8 cellular contexts compared by ENCODE assay signal in the genomic region with DNA sequence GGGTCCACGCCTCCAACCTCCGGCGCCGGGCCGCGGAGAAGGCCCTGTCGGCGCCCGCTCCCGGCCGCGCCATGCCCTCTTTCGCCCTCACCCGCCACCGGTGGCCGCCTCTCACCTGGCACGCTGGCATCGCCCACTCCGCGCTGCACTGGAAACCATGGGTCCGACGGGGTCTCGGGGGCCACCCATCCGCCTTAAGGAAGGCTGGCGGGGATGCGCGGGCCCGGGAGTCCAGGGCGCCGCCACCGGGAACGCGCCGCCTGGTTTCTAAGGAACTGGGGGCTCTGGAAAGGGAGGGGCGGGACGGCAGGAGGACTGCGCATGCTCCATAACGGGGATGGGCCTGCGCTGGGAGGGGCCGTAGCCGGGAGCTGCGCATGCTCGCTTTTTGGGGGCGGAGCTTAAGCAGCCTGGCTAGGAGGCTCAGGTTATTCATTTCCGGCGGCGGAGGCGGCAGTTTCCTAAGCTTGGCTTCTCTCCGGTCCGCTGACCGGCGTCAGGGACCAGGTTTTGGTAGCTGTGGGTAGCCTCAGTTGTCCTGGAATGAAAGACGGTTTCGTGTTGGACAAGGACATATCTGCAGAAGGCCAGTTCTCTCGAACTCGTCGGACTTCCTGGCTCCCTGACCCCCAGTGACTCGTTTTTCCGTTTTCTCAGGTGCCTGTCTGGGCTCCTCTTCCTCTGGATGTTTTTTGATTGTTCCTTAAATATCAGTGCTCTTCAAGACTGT. TPM values are rescaled to one million over a fixed set of nuclear protein-coding genes. Genes with fewer than 3 reads are reported as not detected.
DNase-seq lines count a peak whose midpoint lies in the region; TF ChIP-seq lines count a peak whose summit lies in the region.

A gene with protein sequence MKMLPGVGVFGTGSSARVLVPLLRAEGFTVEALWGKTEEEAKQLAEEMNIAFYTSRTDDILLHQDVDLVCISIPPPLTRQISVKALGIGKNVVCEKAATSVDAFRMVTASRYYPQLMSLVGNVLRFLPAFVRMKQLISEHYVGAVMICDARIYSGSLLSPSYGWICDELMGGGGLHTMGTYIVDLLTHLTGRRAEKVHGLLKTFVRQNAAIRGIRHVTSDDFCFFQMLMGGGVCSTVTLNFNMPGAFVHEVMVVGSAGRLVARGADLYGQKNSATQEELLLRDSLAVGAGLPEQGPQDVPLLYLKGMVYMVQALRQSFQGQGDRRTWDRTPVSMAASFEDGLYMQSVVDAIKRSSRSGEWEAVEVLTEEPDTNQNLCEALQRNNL (minus strand): TSS at position 269 of the 730 bp plus-strand sequence. CDS start 33,601 bp downstream, outside the sequence.

- H3K27ac ChIP-seq in SK-N-MC, result no peak within 1 kb of the TSS
- H3K27ac ChIP-seq in temporal lobe (ENCODE audit: low read depth, low read length), result peak within 1 kb of the TSS; percentile 91

- peak within 1 kb of the TSS; percentile 81 for H3K9ac ChIP-seq in SK-N-MC (ENCODE audit: insufficient read length)

- TF ChIP-seq POLR2A in NB4 (IDR thresholded peaks at IDR 0.05; ENCODE audit: extremely low read depth, insufficient read length), result peak; percentile 92

- H3K36me3 ChIP-seq in SK-N-MC (ENCODE audit: insufficient read depth, low read length), result no peaks in the 10 kb centered on the region

- H3K4me3 ChIP-seq in HFF-Myc (replicated peaks; ENCODE audit: low read depth, low read length), result peak within 1 kb of the TSS; percentile 96
- H3K4me3 ChIP-seq in NB4 (ENCODE audit: low read depth, low read length), result peak within 1 kb of the TSS; percentile 96
- peak within 1 kb of the TSS; percentile 88 for H3K4me3 ChIP-seq in SK-N-MC

- DNase-seq in GM04503 (ENCODE audit: low read depth) (peak; percentile 53), HFF-Myc (ENCODE audit: extremely low read depth, low read depth) (peak; percentile 77), NB4 (ENCODE audit: low read depth) (peak; percentile 95), SK-N-MC (ENCODE audit: low read depth, low spot score) (peak; percentile 34), globus pallidus (ENCODE audit: low spot score) (peak; percentile 94), occipital lobe (lab: John Stamatoyannopoulos, UW) (peak; percentile 93)
- DNase-seq in activated naive CD4-positive, alpha-beta T cell treated with anti-CD3 and anti-CD28 coated beads, Interleukin-2, amount 50 U/mL, for 16 hours, result peak; percentile 97

- TF ChIP-seq CTCF in HFF-Myc (IDR thresholded peaks at IDR 0.05; ENCODE audit: low read depth, low read length, missing control alignments) (no peak), NB4 (IDR thresholded peaks at IDR 0.05; ENCODE audit: low read depth, low read length) (no peak)

- H3K9me3 ChIP-seq in SK-N-MC (ENCODE audit: low read depth, low read length), result no peaks in the 10 kb centered on the region

RNA-seq across cellular contexts. Expression of the gene that starts here (rescaled TPM):
- 51.5 TPM for total RNA-seq in occipital lobe
- total RNA-seq in temporal lobe, result 42.3 TPM

Comparison
In these comparisons a context has a peak if more than half of its experiments do, and no peak if none do; other contexts are left out.
1. DNase-seq: peak in every context shown above with its lines; median percentile 97 in activated naive CD4-positive, alpha-beta T cell treated with anti-CD3 and anti-CD28 coated beads, Interleukin-2, amount 50 U/mL, for 16 hours; 95 in NB4; 94 in globus pallidus; 93 in occipital lobe; 77 in HFF-Myc; 53 in GM04503; 34 in SK-N-MC.